ENCODE assay signal across 29 cellular contexts in the genomic region with DNA sequence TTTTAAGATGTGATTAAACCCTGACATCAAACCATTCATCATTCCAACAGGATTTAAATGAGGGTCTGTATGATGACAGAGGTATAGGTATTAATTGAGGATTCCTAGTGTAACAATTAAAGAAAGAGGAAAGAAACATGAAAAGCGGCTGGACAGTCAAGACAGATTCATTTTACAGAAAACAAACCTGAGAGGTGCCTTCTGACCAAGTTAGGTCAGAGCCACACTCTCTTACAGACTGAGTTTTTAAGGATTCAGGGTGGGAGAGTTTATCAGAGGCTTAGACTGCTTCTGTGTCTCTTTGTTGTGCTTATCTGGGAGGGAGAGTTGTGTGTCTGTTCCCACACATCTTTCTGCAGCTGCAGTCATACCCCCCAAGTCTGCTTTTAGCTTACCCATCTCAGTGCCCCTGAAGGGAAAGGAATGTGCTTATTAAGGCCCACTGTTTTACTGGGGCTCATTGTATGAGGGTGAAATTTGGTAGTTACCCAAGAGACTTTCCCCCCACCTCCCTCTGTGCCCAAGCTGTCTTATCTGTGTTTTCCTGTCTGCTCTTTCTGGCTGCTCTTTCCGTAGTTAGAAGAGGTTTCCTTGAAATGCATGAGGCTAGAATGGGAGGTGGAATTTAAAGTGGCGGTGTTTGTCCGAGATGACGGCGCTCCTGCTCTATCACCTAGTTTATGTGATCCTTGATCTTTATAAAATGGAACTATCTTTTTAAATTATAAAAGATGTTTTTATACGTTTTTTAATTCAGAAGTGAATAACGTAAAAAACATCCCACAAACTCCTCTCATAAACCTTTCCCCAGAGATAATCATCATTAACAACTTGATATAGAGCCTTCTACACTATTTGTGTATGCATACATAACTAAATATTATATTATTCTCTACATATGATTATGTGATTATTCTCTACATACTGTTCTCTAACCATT.
DNase-seq lines count a peak whose midpoint lies in the region; ATAC-seq and TF ChIP-seq lines count a peak whose summit lies in the region.
"Had no signal": no experiment of that assay in that cellular context is flagged by ENCODE, and none has a peak within 500 bp of the region (broad histone marks: within the 10 kb centered on the region; RNA-seq: fewer than 3 reads in every experiment).

No MANE protein-coding gene starts in this region.

- ATAC-seq in WTC11 (peak; percentile 48), HG03175 (IDR thresholded peaks at IDR 0.05; ENCODE audit: unreplicated experiment) (no peak)
- no peak for ATAC-seq in effector memory CD8-positive, alpha-beta T cell (replicated peaks)
- ATAC-seq: activated naive CD8-positive, alpha-beta T cell treated with anti-CD3 and anti-CD28 coated beads, Interleukin-2, amount 50 U/mL, for 24 hours; activated T-cell treated with anti-CD3 and anti-CD28 coated beads, Interleukin-2, amount 50 U/mL, for 4 hours; gastrocnemius medialis; left lung; naive thymus-derived CD4-positive, alpha-beta T cell had no signal

- H3K9me3 Mint-ChIP-seq in WTC11, result peaks cover 2% of the 10 kb centered on the region; the same call in 1 of the 2 replicates
- no peaks in the 10 kb centered on the region for H3K9me3 Mint-ChIP-seq in effector memory CD8-positive, alpha-beta T cell
- H3K9me3 Mint-ChIP-seq: immature natural killer cell, type B pancreatic cell had no signal

- no peak overlapping the region for H3K4me3 ChIP-seq in HEK293 (ENCODE audit: low read depth, low read length)
- no peak overlapping the region for H3K4me3 ChIP-seq in fibroblast of villous mesenchyme (ENCODE audit: low read depth, low read length)
- H3K4me3 ChIP-seq: esophagus squamous epithelium, gastrocnemius medialis, HAP-1, hepatocyte, left lung had no signal

- H3K27ac ChIP-seq in HEK293 (ENCODE audit: extremely low read depth, low read depth, low read length), result no peak overlapping the region
- H3K27ac ChIP-seq: esophagus squamous epithelium, gastrocnemius medialis, hepatocyte, left lung, VCaP had no signal

- H3K9me3 ChIP-seq in HEK293 (ENCODE audit: control insufficient read depth, insufficient read depth, low read depth, low read length), result no peaks in the 10 kb centered on the region
- H3K9me3 ChIP-seq: esophagus squamous epithelium, gastrocnemius medialis, HAP-1, left lung had no signal

- peaks cover 20% of the 10 kb centered on the region for H3K4me1 Mint-ChIP-seq in WTC11
- peaks cover 5% of the 10 kb centered on the region in 2 donors for H3K4me1 Mint-ChIP-seq in effector memory CD8-positive, alpha-beta T cell (ENCODE audit: low read depth in 2 of 2)
- H3K4me1 Mint-ChIP-seq: brain had no signal

- no peaks in the 10 kb centered on the region for H3K36me3 Mint-ChIP-seq in WTC11
- no peaks in the 10 kb centered on the region for H3K36me3 Mint-ChIP-seq in effector memory CD8-positive, alpha-beta T cell (ENCODE audit: insufficient read depth)
- H3K36me3 Mint-ChIP-seq: brain, type B pancreatic cell had no signal

- DNase-seq in WTC11 (ENCODE audit: low spot score), result no peak
- peak; percentile 27 for DNase-seq in fibroblast of villous mesenchyme (ENCODE audit: low read depth)
- DNase-seq in retina, result peak; percentile 11
- no peak for DNase-seq in effector memory CD8-positive, alpha-beta T cell
- no peak for DNase-seq in HT-29 (ENCODE audit: low spot score)
- no peak for DNase-seq in amygdala (lab: John Stamatoyannopoulos, UW)
- DNase-seq: ACHN; activated CD4-positive, alpha-beta T cell treated with anti-CD3 and anti-CD28 coated beads for 48 hours; activated gamma-delta T cell treated with Interleukin-2 at 50 U/mL for 16 hours; activated naive CD8-positive, alpha-beta T cell treated with anti-CD3 and anti-CD28 coated beads, Interleukin-2, amount 50 U/mL, for 24 hours; activated T-cell treated with anti-CD3 and anti-CD28 coated beads, Interleukin-2, amount 50 U/mL, for 4 hours; effector CD4-positive, alpha-beta T cell; esophagus squamous epithelium; gastrocnemius medialis; GF-D8; immature natural killer cell; left lung; naive thymus-derived CD4-positive, alpha-beta T cell; NCI-H1436 treated with DMSO at 0.1 percent for 48 hours; NCI-H446; stimulated activated CD4-positive, alpha-beta T cell treated with anti-CD3 and anti-CD28 coated beads, Interleukin-2, amount 100 ng/mL, for 24 hours; T-helper 2 cell had no signal

- CTCF ChIA-PET in HEK293 (lab: Yijun Ruan, JAX), result no interaction called here
- CTCF ChIA-PET in WTC11 (lab: Charles Lee), result no interaction called here

- H3K36me3 ChIP-seq in HEK293 (ENCODE audit: control insufficient read depth in 2 of 2, insufficient read depth in 1 of 2, low read length in 2 of 2), result no peaks in the 10 kb centered on the region
- H3K36me3 ChIP-seq: esophagus squamous epithelium, gastrocnemius medialis, HAP-1, left lung had no signal

- no peaks in the 10 kb centered on the region for H3K4me1 ChIP-seq in HEK293 (ENCODE audit: control insufficient read depth, insufficient read depth, low read length)
- H3K4me1 ChIP-seq: esophagus squamous epithelium, gastrocnemius medialis, HAP-1, left lung had no signal

- TF ChIP-seq CTCF in HEK293 (tag by site-specific recombination; IDR thresholded peaks at IDR 0.05) (no peak), WTC11 (IDR thresholded peaks at IDR 0.05) (no peak), fibroblast of villous mesenchyme (IDR thresholded peaks at IDR 0.05; ENCODE audit: insufficient read depth, low read depth, low read length) (no peak)

- H3K4me3 Mint-ChIP-seq in WTC11, result no peak overlapping the region
- no peak overlapping the region for H3K4me3 Mint-ChIP-seq in effector memory CD8-positive, alpha-beta T cell
- H3K4me3 Mint-ChIP-seq: activated naive CD8-positive, alpha-beta T cell treated with anti-CD3 and anti-CD28 coated beads, Interleukin-2, amount 50 U/mL, for 24 hours; activated T-cell treated with anti-CD3 and anti-CD28 coated beads, Interleukin-2, amount 50 U/mL, for 4 hours; brain; immature natural killer cell; naive thymus-derived CD4-positive, alpha-beta T cell; type B pancreatic cell had no signal

- H3K27ac Mint-ChIP-seq in WTC11, result peak overlapping the region; percentile 75
- H3K27ac Mint-ChIP-seq in effector memory CD8-positive, alpha-beta T cell, result no peak overlapping the region
- H3K27ac Mint-ChIP-seq: activated naive CD8-positive, alpha-beta T cell treated with anti-CD3 and anti-CD28 coated beads, Interleukin-2, amount 50 U/mL, for 24 hours; brain; naive thymus-derived CD4-positive, alpha-beta T cell; type B pancreatic cell had no signal

- POLR2A ChIA-PET in HEK293 (lab: Yijun Ruan, JAX) (no interaction called here), WTC11 (lab: Charles Lee) (interaction anchor here (0.6 kb wide), 1 partner anchor 727 kb away, joined by 5 read pairs; no protein-coding TSS in a partner anchor)

- H3K27me3 Mint-ChIP-seq in WTC11 (ENCODE audit: low read depth), result no peaks in the 10 kb centered on the region
- H3K27me3 Mint-ChIP-seq in effector memory CD8-positive, alpha-beta T cell, result no peaks in the 10 kb centered on the region
- H3K27me3 Mint-ChIP-seq: activated naive CD8-positive, alpha-beta T cell treated with anti-CD3 and anti-CD28 coated beads, Interleukin-2, amount 50 U/mL, for 24 hours; brain; type B pancreatic cell had no signal

TF ChIP-seq in HEK293, 187 proteins besides CTCF, POLR2A, EP300 and RAD21:
- TF ChIP-seq HOXD13 (CRISPR knock-in tag; IDR thresholded peaks at IDR 0.05; ENCODE audit: borderline replicate concordance), result no peak
- no peak for TF ChIP-seq GFI1B (tag by site-specific recombination; IDR thresholded peaks at IDR 0.05)
- no peak for TF ChIP-seq ZNF664 (tag by site-specific recombination; IDR thresholded peaks at IDR 0.05)
- TF ChIP-seq, protein P1, sequence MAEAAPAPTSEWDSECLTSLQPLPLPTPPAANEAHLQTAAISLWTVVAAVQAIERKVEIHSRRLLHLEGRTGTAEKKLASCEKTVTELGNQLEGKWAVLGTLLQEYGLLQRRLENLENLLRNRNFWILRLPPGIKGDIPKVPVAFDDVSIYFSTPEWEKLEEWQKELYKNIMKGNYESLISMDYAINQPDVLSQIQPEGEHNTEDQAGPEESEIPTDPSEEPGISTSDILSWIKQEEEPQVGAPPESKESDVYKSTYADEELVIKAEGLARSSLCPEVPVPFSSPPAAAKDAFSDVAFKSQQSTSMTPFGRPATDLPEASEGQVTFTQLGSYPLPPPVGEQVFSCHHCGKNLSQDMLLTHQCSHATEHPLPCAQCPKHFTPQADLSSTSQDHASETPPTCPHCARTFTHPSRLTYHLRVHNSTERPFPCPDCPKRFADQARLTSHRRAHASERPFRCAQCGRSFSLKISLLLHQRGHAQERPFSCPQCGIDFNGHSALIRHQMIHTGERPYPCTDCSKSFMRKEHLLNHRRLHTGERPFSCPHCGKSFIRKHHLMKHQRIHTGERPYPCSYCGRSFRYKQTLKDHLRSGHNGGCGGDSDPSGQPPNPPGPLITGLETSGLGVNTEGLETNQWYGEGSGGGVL (tag by site-specific recombination; IDR thresholded peaks at IDR 0.05), result peak; percentile 35; the same call in 1 of the 2 replicates
- peak; percentile 34; the same call in 1 of the 2 replicates for TF ChIP-seq FEZF1 (tag by site-specific recombination; IDR thresholded peaks at IDR 0.05)
- TF ChIP-seq ZNF10 (tag by site-specific recombination; IDR thresholded peaks at IDR 0.05), result no peak
- TF ChIP-seq KLF1 (tag by site-specific recombination; IDR thresholded peaks at IDR 0.05), result no peak

TF ChIP-seq in WTC11, 78 proteins besides CTCF, POLR2A, EP300 and RAD21 (continues in another document):
- TF ChIP-seq ZNF138 (CRISPR knock-in tag; conservative IDR thresholded peaks at IDR 0.05), result no peak
- no peak for TF ChIP-seq ETV6 (CRISPR knock-in tag; IDR thresholded peaks at IDR 0.05)
- TF ChIP-seq, protein P2, sequence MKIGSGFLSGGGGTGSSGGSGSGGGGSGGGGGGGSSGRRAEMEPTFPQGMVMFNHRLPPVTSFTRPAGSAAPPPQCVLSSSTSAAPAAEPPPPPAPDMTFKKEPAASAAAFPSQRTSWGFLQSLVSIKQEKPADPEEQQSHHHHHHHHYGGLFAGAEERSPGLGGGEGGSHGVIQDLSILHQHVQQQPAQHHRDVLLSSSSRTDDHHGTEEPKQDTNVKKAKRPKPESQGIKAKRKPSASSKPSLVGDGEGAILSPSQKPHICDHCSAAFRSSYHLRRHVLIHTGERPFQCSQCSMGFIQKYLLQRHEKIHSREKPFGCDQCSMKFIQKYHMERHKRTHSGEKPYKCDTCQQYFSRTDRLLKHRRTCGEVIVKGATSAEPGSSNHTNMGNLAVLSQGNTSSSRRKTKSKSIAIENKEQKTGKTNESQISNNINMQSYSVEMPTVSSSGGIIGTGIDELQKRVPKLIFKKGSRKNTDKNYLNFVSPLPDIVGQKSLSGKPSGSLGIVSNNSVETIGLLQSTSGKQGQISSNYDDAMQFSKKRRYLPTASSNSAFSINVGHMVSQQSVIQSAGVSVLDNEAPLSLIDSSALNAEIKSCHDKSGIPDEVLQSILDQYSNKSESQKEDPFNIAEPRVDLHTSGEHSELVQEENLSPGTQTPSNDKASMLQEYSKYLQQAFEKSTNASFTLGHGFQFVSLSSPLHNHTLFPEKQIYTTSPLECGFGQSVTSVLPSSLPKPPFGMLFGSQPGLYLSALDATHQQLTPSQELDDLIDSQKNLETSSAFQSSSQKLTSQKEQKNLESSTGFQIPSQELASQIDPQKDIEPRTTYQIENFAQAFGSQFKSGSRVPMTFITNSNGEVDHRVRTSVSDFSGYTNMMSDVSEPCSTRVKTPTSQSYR (CRISPR knock-in tag; IDR thresholded peaks at IDR 0.05), result no peak
- no peak for TF ChIP-seq ZNF121 (CRISPR knock-in tag; IDR thresholded peaks at IDR 0.05)

Comparison
In these comparisons a context has a peak if more than half of its experiments do, and no peak if none do; other contexts are left out.
1. DNase-seq: peak in fibroblast of villous mesenchyme (single experiment) and retina (single experiment); none in WTC11 (single experiment), effector memory CD8-positive, alpha-beta T cell (0 of 3), HT-29 (single experiment) and amygdala (0 of 56).